Comparison of ENCODE assay signal across 1 cellular context in genomic region chr5:40221255-40221654, GRCh38.
TF ChIP-seq lines count a peak whose summit lies in the region.

No MANE protein-coding gene starts in this region.

TF ChIP-seq in IMR-90, 13 proteins besides CTCF, POLR2A, EP300 and RAD21:
- TF ChIP-seq, protein P1, sequence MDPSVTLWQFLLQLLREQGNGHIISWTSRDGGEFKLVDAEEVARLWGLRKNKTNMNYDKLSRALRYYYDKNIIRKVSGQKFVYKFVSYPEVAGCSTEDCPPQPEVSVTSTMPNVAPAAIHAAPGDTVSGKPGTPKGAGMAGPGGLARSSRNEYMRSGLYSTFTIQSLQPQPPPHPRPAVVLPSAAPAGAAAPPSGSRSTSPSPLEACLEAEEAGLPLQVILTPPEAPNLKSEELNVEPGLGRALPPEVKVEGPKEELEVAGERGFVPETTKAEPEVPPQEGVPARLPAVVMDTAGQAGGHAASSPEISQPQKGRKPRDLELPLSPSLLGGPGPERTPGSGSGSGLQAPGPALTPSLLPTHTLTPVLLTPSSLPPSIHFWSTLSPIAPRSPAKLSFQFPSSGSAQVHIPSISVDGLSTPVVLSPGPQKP (IDR thresholded peaks at IDR 0.05; ENCODE audit: borderline replicate concordance, low read depth, low read length), result no peak
- TF ChIP-seq NFE2L2 (IDR thresholded peaks at IDR 0.05; ENCODE audit: low read depth, low read length) (no peak), RCOR1 (IDR thresholded peaks at IDR 0.05; ENCODE audit: insufficient replicate concordance, low read length) (no peak), MAZ (IDR thresholded peaks at IDR 0.05; ENCODE audit: borderline replicate concordance, low read depth, low read length) (no peak), FOS (IDR thresholded peaks at IDR 0.05; ENCODE audit: low read depth, low read length) (no peak), BHLHE40 (IDR thresholded peaks at IDR 0.05; ENCODE audit: low read depth, low read length) (no peak), CEBPB (IDR thresholded peaks at IDR 0.05; ENCODE audit: low read depth, low read length) (no peak), USF2 (IDR thresholded peaks at IDR 0.05; ENCODE audit: low read depth, low read length) (no peak), MAFK (IDR thresholded peaks at IDR 0.05; ENCODE audit: low read depth, low read length) (no peak), SMC3 (IDR thresholded peaks at IDR 0.05; ENCODE audit: low read depth, low read length) (no peak), CHD1 (IDR thresholded peaks at IDR 0.05; ENCODE audit: low read depth, low read length) (no peak), RFX5 (IDR thresholded peaks at IDR 0.05; ENCODE audit: low read depth, low read length) (no peak), MXI1 (IDR thresholded peaks at IDR 0.05; ENCODE audit: borderline replicate concordance, low read depth, low read length) (no peak)
